Comparison of ENCODE assay signal across 8 cellular contexts in the genomic region with DNA sequence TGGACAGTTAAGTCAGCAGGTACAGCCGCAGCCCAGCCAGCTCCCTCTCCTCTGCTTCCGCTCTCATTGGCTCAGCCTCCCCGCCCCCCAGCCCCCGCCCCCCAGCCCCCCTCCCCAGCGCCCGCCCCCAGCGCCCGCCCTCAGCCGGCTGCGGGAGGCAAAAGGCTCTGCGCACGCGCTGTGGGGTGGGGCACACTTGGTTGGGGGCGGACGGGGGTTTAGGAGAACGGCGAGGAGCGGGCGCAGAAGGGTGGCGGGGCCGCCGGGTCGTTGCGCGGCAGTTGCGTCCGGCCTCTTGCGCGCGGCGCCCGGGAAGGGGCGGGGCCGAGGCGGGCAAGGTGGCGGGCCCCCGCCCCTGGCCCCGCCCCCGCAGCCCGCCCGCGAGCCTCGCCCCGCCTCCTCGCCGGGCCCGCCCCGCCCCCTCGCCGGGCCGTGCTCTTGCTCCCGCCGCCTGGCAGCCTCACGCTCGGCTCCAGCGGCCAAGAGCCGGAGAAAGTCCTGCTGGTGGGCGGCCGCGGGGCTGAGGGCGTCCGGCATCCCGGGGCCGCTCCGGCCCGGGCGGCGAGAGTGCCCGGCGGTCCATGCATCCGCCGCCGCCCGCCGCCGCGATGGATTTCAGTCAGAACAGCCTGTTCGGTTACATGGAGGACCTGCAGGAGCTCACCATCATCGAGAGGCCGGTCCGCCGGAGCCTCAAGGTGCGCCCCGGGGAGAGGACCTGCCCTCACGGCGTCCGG. TPM values are rescaled to one million over a fixed set of nuclear protein-coding genes. Genes with fewer than 3 reads are reported as not detected.
DNase-seq lines count a peak whose midpoint lies in the region; ATAC-seq and TF ChIP-seq lines count a peak whose summit lies in the region.

TSS of gene PPP4R4 (plus strand) at position 438 of the 737 bp plus-strand sequence. CDS start at position 582, 144 bp downstream.

- DNase-seq in G401 (ENCODE audit: low spot score): peak; percentile 68
- peak; percentile 12 for DNase-seq in HFFc6
- peak; percentile 97 for DNase-seq in NCI-H1105 (lab: John Stamatoyannopoulos, UW)
- peak; percentile 88 for DNase-seq in SW480 (ENCODE audit: low spot score)
- DNase-seq in activated naive CD8-positive, alpha-beta T cell treated with anti-CD3 and anti-CD28 coated beads, Interleukin-2, amount 50 U/mL, for 24 hours: peak; percentile 82
- peak; percentile 79 to 90 (median 87) for DNase-seq in heart left ventricle
- peak; percentile 72 to 96 (median 82) for DNase-seq in posterior cingulate gyrus
- DNase-seq in transverse colon: peak; percentile 83

- H3K27me3 ChIP-seq in heart left ventricle (peaks cover 0 to 49% (median 9%) of the 10 kb centered on the region in 9 donors), transverse colon (peaks cover 70% of the 10 kb centered on the region)

- H3K9me3 Mint-ChIP-seq in HFFc6: no peaks in the 10 kb centered on the region
- H3K9me3 Mint-ChIP-seq in activated naive CD8-positive, alpha-beta T cell treated with anti-CD3 and anti-CD28 coated beads, Interleukin-2, amount 50 U/mL, for 24 hours: no peaks in the 10 kb centered on the region

- H3K4me3 ChIP-seq in heart left ventricle: peak within 1 kb of the TSS; percentile 43 to 82 (median 64)
- peak within 1 kb of the TSS; percentile 42 to 60 (median 56) for H3K4me3 ChIP-seq in transverse colon

- in situ Hi-C loops in G401 (cut with HindIII; ENCODE audit: low sequenced_read_pairs) (no loop called here), transverse colon (cut with MboI; ENCODE audit: low pct_ligation_motif_present in 1 of 4, low pct_unique_long_range_greater_than_20kb in 1 of 4, low sequenced_read_pairs in 3 of 4) (no loop called here)

- H3K27me3 Mint-ChIP-seq in HFFc6 (ENCODE audit: insufficient read depth): peaks cover 14% of the 10 kb centered on the region
- peaks cover 41% of the 10 kb centered on the region for H3K27me3 Mint-ChIP-seq in activated naive CD8-positive, alpha-beta T cell treated with anti-CD3 and anti-CD28 coated beads, Interleukin-2, amount 50 U/mL, for 24 hours

- TF ChIP-seq EP300 in transverse colon (IDR thresholded peaks at IDR 0.05; ENCODE audit: low read depth): no peak

- H3K4me1 Mint-ChIP-seq in HFFc6 (ENCODE audit: low read depth): peaks cover 19% of the 10 kb centered on the region
- H3K4me1 Mint-ChIP-seq in activated naive CD8-positive, alpha-beta T cell treated with anti-CD3 and anti-CD28 coated beads, Interleukin-2, amount 50 U/mL, for 24 hours: peaks cover 29% of the 10 kb centered on the region

- H3K36me3 Mint-ChIP-seq in HFFc6 (ENCODE audit: low read depth): no peaks in the 10 kb centered on the region
- H3K36me3 Mint-ChIP-seq in activated naive CD8-positive, alpha-beta T cell treated with anti-CD3 and anti-CD28 coated beads, Interleukin-2, amount 50 U/mL, for 24 hours (ENCODE audit: low read depth): no peaks in the 10 kb centered on the region

- H3K9me3 ChIP-seq in heart left ventricle (no peaks in the 10 kb centered on the region), transverse colon (no peaks in the 10 kb centered on the region)

- TF ChIP-seq POLR2A in heart left ventricle (IDR thresholded peaks at IDR 0.05) (no peak), transverse colon (IDR thresholded peaks at IDR 0.05) (no peak)

- H3K27ac ChIP-seq in heart left ventricle: peak within 1 kb of the TSS in 7 of 12 donors; percentile 29 to 69 (median 38)
- H3K27ac ChIP-seq in transverse colon: peak within 1 kb of the TSS; percentile 20 to 55 (median 34)

- peak within 1 kb of the TSS; percentile 74 for H3K4me3 Mint-ChIP-seq in HFFc6
- peak within 1 kb of the TSS; percentile 68 for H3K4me3 Mint-ChIP-seq in activated naive CD8-positive, alpha-beta T cell treated with anti-CD3 and anti-CD28 coated beads, Interleukin-2, amount 50 U/mL, for 24 hours

- intact Hi-C loops in heart left ventricle (cut with DNase I) (no loop called here), posterior cingulate gyrus (cut with DNase I) (loop anchor here (2.0 kb wide), 1 partner anchor 41 kb away; no protein-coding TSS in a partner anchor), transverse colon (cut with DNase I; ENCODE audit: low total_unique reads) (no loop called here)

- TF ChIP-seq CTCF in HFFc6 (IDR thresholded peaks at IDR 0.05): no peak
- no peak for TF ChIP-seq CTCF in heart left ventricle (IDR thresholded peaks at IDR 0.05)
- TF ChIP-seq CTCF in transverse colon (IDR thresholded peaks at IDR 0.05): no peak

- H3K36me3 ChIP-seq in heart left ventricle (no peaks in the 10 kb centered on the region), transverse colon (no peaks in the 10 kb centered on the region)

- H3K4me1 ChIP-seq in heart left ventricle (peaks cover 0 to 23% (median 14%) of the 10 kb centered on the region in 12 donors), transverse colon (peaks cover 0 to 20% (median 15%) of the 10 kb centered on the region in 4 donors)

- peak; percentile 85 for ATAC-seq in activated naive CD8-positive, alpha-beta T cell treated with anti-CD3 and anti-CD28 coated beads, Interleukin-2, amount 50 U/mL, for 24 hours
- ATAC-seq in heart left ventricle: peak; percentile 72 to 93 (median 90)

- H3K27ac Mint-ChIP-seq in HFFc6: no peak within 1 kb of the TSS
- peak within 1 kb of the TSS; percentile 50 for H3K27ac Mint-ChIP-seq in activated naive CD8-positive, alpha-beta T cell treated with anti-CD3 and anti-CD28 coated beads, Interleukin-2, amount 50 U/mL, for 24 hours

- 0 to 1% (median 1%) methylated on average over 27 to 87 of the region's 87 CpGs; no CpG with 5 or more reads in 1 of the 4 donors for WGBS in heart left ventricle, 4 donors
- WGBS in transverse colon (ENCODE audit: low coverage in 1 of 2), 2 donors: 2% methylated on average over 9 of the region's 87 CpGs; no CpG with 5 or more reads in 1 of the 2 donors

RNA-seq across cellular contexts. Expression of gene PPP4R4, which starts in this region (rescaled TPM):
- total RNA-seq in G401 (2014; rRNA removed; shearing (Covaris generic)): 2.1 and 4.7 TPM in 2 replicates
- total RNA-seq in HFFc6 (2021; fragmentation: NEBNext Ultra II Directional; extraction: Animal tissue kit (Norgen Biotek cat#: 25700)): under 1 TPM in 2 of 6 experiments, not detected in 4; 0.05 to 0.14 TPM
- total RNA-seq in heart left ventricle: 1 to 10 TPM in 1 of 9 donors, under 1 TPM in 3, not detected in 5; 0.06 to 1.0 (median 0.66) TPM
- polyA plus RNA-seq in heart left ventricle: under 1 TPM in 1 of 2 donors, not detected in 1; 0.40 TPM
- total RNA-seq in transverse colon: not detected

Comparison
In these comparisons a context has a peak if more than half of its experiments do, and no peak if none do; other contexts are left out.
1. Peak in every context shown above with its lines: DNase-seq, ATAC-seq, H3K4me3 ChIP-seq and H3K27ac ChIP-seq.
2. Peak in DNase-seq in HFFc6; RNA of the gene not detected or under 1 TPM.
3. Peak in DNase-seq, H3K4me3 ChIP-seq and H3K27ac ChIP-seq in transverse colon; RNA of the gene not detected or under 1 TPM.
4. DNase-seq: peak in every context shown above with its lines; median percentile 97 in NCI-H1105; 88 in SW480; 87 in heart left ventricle; 83 in transverse colon; 82 in activated naive CD8-positive, alpha-beta T cell treated with anti-CD3 and anti-CD28 coated beads, Interleukin-2, amount 50 U/mL, for 24 hours; 82 in posterior cingulate gyrus; 68 in G401; 12 in HFFc6.